In the genomic region with DNA sequence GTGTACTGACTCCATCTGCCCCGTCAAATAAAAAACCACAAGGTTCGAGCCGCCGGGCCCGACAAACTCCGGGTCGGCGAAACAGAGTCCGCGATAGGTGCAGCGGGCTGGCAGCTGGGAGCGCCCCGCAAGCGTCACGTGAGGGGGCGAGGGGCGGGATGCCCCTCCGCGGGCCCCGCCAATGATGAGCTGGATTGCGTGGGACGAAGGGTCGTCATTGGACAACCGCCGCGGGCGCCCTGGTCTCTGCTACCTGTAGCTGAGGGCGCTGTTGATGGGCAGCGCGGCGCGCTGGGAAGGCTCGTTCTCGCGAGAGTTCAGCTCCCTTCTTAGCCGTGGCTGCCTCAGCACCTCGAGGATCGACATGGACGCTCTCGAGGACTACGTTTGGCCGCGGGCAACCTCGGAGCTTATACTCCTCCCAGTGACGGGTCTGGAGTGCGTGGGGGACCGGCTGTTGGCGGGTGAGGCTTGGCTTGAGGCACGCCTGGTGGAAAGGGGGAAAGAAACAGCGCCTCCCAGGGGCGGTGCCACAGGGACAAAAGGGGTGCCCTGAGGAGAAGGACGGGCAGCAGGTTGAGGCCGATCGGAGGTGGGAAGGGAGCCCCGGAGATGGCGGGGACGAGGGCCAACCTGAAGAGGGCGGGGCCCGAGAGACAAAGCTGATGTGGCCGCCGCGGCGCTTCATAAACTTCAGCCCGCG, we compare ENCODE assay signal across 8 cellular contexts. TPM values are rescaled to one million over a fixed set of nuclear protein-coding genes. Genes with fewer than 3 reads are reported as not detected.
DNase-seq lines count a peak whose midpoint lies in the region; ATAC-seq and TF ChIP-seq lines count a peak whose summit lies in the region.

A gene with protein sequence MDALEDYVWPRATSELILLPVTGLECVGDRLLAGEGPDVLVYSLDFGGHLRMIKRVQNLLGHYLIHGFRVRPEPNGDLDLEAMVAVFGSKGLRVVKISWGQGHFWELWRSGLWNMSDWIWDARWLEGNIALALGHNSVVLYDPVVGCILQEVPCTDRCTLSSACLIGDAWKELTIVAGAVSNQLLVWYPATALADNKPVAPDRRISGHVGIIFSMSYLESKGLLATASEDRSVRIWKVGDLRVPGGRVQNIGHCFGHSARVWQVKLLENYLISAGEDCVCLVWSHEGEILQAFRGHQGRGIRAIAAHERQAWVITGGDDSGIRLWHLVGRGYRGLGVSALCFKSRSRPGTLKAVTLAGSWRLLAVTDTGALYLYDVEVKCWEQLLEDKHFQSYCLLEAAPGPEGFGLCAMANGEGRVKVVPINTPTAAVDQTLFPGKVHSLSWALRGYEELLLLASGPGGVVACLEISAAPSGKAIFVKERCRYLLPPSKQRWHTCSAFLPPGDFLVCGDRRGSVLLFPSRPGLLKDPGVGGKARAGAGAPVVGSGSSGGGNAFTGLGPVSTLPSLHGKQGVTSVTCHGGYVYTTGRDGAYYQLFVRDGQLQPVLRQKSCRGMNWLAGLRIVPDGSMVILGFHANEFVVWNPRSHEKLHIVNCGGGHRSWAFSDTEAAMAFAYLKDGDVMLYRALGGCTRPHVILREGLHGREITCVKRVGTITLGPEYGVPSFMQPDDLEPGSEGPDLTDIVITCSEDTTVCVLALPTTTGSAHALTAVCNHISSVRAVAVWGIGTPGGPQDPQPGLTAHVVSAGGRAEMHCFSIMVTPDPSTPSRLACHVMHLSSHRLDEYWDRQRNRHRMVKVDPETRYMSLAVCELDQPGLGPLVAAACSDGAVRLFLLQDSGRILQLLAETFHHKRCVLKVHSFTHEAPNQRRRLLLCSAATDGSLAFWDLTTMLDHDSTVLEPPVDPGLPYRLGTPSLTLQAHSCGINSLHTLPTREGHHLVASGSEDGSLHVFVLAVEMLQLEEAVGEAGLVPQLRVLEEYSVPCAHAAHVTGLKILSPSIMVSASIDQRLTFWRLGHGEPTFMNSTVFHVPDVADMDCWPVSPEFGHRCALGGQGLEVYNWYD (plus strand): TSS at position 324 of the 703 bp plus-strand sequence. CDS start 41 bp downstream, at position 365.

- in situ Hi-C loops in Panc1 (cut with HindIII; ENCODE audit: low pct_unique_long_range_greater_than_20kb, low sequenced_read_pairs): no loop called here

- peak within 1 kb of the TSS; percentile 99 for H3K27ac ChIP-seq in DND-41 (ENCODE audit: low read length)
- H3K27ac ChIP-seq in KMS-11: peak within 1 kb of the TSS; percentile 89
- peak within 1 kb of the TSS; percentile 93 for H3K27ac ChIP-seq in Panc1 (ENCODE audit: low read length)
- H3K27ac ChIP-seq in esophagus muscularis mucosa (replicated peaks in 1 of 4): peak within 1 kb of the TSS; percentile 94 to 99 (median 94)
- peak within 1 kb of the TSS; percentile 95 for H3K27ac ChIP-seq in muscle layer of duodenum (ENCODE audit: low read length)

- WGBS in esophagus muscularis mucosa: 2% methylated on average over 34 of the region's 65 CpGs

- TF ChIP-seq POLR2A in esophagus muscularis mucosa (IDR thresholded peaks at IDR 0.05; ENCODE audit: low read depth): no peak

- H3K4me1 ChIP-seq in DND-41 (ENCODE audit: insufficient read depth, low read length) (peaks cover 35% of the 10 kb centered on the region), KMS-11 (ENCODE audit: low read depth, poor library complexity, severe bottlenecking) (peaks cover 13% of the 10 kb centered on the region), Panc1 (ENCODE audit: control insufficient read depth, insufficient read depth, low read length) (peaks cover 13% of the 10 kb centered on the region), esophagus muscularis mucosa (peaks cover 16 to 37% (median 30%) of the 10 kb centered on the region in 4 donors), muscle layer of duodenum (ENCODE audit: control insufficient read depth in 1 of 2, insufficient read depth in 2 of 2, low read length in 2 of 2) (peaks cover 0 to 24% of the 10 kb centered on the region in 2 donors)

- H3K79me2 ChIP-seq in DND-41 (ENCODE audit: insufficient read depth, low read length) (peaks cover 48% of the 10 kb centered on the region), KMS-11 (ENCODE audit: insufficient read depth, low read depth) (peaks cover 16% of the 10 kb centered on the region)

- DNase-seq in DND-41 (peak; percentile 98), Panc1 (ENCODE audit: low read depth, low spot score) (peak; percentile 82), esophagus muscularis mucosa (ENCODE audit: extremely low spot score) (peak; percentile 99)
- DNase-seq in activated T-cell treated with anti-CD3 and anti-CD28 coated beads, Interleukin-2, amount 50 U/mL, for 48 hours: peak; percentile 96 to 97
- DNase-seq in stimulated activated CD8-positive, alpha-beta memory T cell treated with anti-CD3 and anti-CD28 coated beads, Interleukin-7, amount 100 ng/mL, for 4 hours (ENCODE audit: low read depth in 2 of 2): peak; percentile 95 to 96

- H3K4me2 ChIP-seq in DND-41 (ENCODE audit: insufficient read depth, low read length): peak within 1 kb of the TSS; percentile 75
- H3K4me2 ChIP-seq in KMS-11: peak within 1 kb of the TSS; percentile 91

- POLR2A ChIA-PET in Panc1 (lab: Charles Lee): interaction anchor here (0.6 to 1.2 kb wide), 8 partner anchors 9 to 336 kb away, joined by 3 to 9 read pairs (median 4); a partner anchor contains a TSS

- peaks cover 41% of the 10 kb centered on the region for H4K20me1 ChIP-seq in DND-41 (ENCODE audit: insufficient read depth, low read length)
- no peaks in the 10 kb centered on the region for H4K20me1 ChIP-seq in KMS-11 (ENCODE audit: insufficient read depth)

- peak within 1 kb of the TSS; percentile 98 for H3K9ac ChIP-seq in DND-41 (ENCODE audit: low read depth, low read length)
- peak within 1 kb of the TSS; percentile 92 for H3K9ac ChIP-seq in KMS-11

- ATAC-seq in DND-41 (ENCODE audit: insufficient read depth, low read depth) (peak; percentile 91), GM21737 (IDR thresholded peaks at IDR 0.05; ENCODE audit: unreplicated experiment) (peak; percentile 82), Panc1 (peak; percentile 93)

- peak within 1 kb of the TSS; percentile 93 for H2AFZ ChIP-seq in DND-41 (ENCODE audit: low read depth, low read length)
- H2AFZ ChIP-seq in KMS-11 (ENCODE audit: low read depth): peak within 1 kb of the TSS; percentile 53

- no peak for TF ChIP-seq EP300 in esophagus muscularis mucosa (IDR thresholded peaks at IDR 0.05)

- CTCF ChIA-PET in Panc1 (lab: Charles Lee): interaction anchor here (0.6 to 2.7 kb wide), 3 partner anchors 9 to 19 kb away, joined by 3 to 19 read pairs (median 5); no protein-coding TSS in a partner anchor

- peak within 1 kb of the TSS; percentile 69 to 86; a peak in 3 of 4 replicates for H3K4me3 ChIP-seq in DND-41 (ENCODE audit: low read depth in 1 of 2, low read length in 2 of 2)
- peak within 1 kb of the TSS; percentile 79 for H3K4me3 ChIP-seq in KMS-11 (IDR thresholded peaks at IDR 0.05; ENCODE audit: insufficient read depth, low read depth, low read length)
- peak within 1 kb of the TSS; percentile 82 to 85 for H3K4me3 ChIP-seq in Panc1 (ENCODE audit: low read depth in 2 of 2, low read length in 2 of 2)
- H3K4me3 ChIP-seq in esophagus muscularis mucosa: peak within 1 kb of the TSS; percentile 65 to 94 (median 78)
- H3K4me3 ChIP-seq in muscle layer of duodenum (ENCODE audit: low read depth in 1 of 2, low read length in 2 of 2): peak within 1 kb of the TSS; percentile 77 to 87

- peak; percentile 68 for TF ChIP-seq CTCF in DND-41 (IDR thresholded peaks at IDR 0.05; ENCODE audit: borderline replicate concordance, extremely low read depth, low read length, poor library complexity, severe bottlenecking)
- peak; percentile 63 for TF ChIP-seq CTCF in KMS-11 (conservative IDR thresholded peaks at IDR 0.05; ENCODE audit: low read depth, low read length)
- TF ChIP-seq CTCF in Panc1 (IDR thresholded peaks at IDR 0.05): no peak; the same call in 1 of the 2 replicates
- TF ChIP-seq CTCF in esophagus muscularis mucosa (IDR thresholded peaks at IDR 0.05): peak; percentile 41 to 60 (median 41)

- no TSS peak for BruUV-seq in Panc1 (replicated peaks; lab: Mats Ljungman, UMichigan)

- intact Hi-C loops in Panc1 (cut with micrococcal nuclease; ENCODE audit: unreplicated experiment): no loop called here
- intact Hi-C loops in esophagus muscularis mucosa (cut with DNase I): loop anchor here (10.0 kb wide), 1 partner anchor 88 kb away; a partner anchor contains a TSS

- H3K36me3 ChIP-seq in DND-41 (ENCODE audit: insufficient read depth, low read length): peaks cover 24% of the 10 kb centered on the region
- H3K36me3 ChIP-seq in KMS-11 (ENCODE audit: insufficient read depth): no peaks in the 10 kb centered on the region
- no peaks in the 10 kb centered on the region for H3K36me3 ChIP-seq in Panc1 (ENCODE audit: control insufficient read depth, insufficient read depth, low read length)
- H3K36me3 ChIP-seq in esophagus muscularis mucosa: peaks cover 0 to 28% (median 12%) of the 10 kb centered on the region in 4 donors
- H3K36me3 ChIP-seq in muscle layer of duodenum (ENCODE audit: control insufficient read depth in 1 of 2, insufficient read depth in 2 of 2, low read length in 2 of 2): peaks cover 10% of the 10 kb centered on the region in 2 donors

- H3K27me3 ChIP-seq in DND-41 (ENCODE audit: insufficient read depth, low read length, poor library complexity) (no peaks in the 10 kb centered on the region), KMS-11 (ENCODE audit: insufficient read depth, low read depth) (no peaks in the 10 kb centered on the region), Panc1 (ENCODE audit: control insufficient read depth, insufficient read depth, low read length) (no peaks in the 10 kb centered on the region), esophagus muscularis mucosa (no peaks in the 10 kb centered on the region), muscle layer of duodenum (ENCODE audit: low read depth, low read length) (no peaks in the 10 kb centered on the region)

- H3K9me3 ChIP-seq in DND-41 (ENCODE audit: insufficient read depth, low read length, severe bottlenecking) (no peaks in the 10 kb centered on the region), Panc1 (ENCODE audit: control insufficient read depth, insufficient read depth, low read depth, low read length) (no peaks in the 10 kb centered on the region), esophagus muscularis mucosa (no peaks in the 10 kb centered on the region), muscle layer of duodenum (ENCODE audit: control insufficient read depth in 1 of 2, low read length in 2 of 2) (no peaks in the 10 kb centered on the region)

RNA-seq across cellular contexts. Expression of the gene that starts here (rescaled TPM):
- total RNA-seq in Panc1 (2021; ENCODE audit: unreplicated experiment) (142 TPM), esophagus muscularis mucosa (100 to 1,000 TPM in 1 of 4 donors, 10 to 100 TPM in 3; 77.2 to 101 (median 89.0) TPM)
- polyA plus RNA-seq in Panc1 (2012; ENCODE audit: insufficient read length): 141 TPM

Comparison
In these comparisons a context has a peak if more than half of its experiments do, and no peak if none do; other contexts are left out.
1. Peak in every context shown above with its lines: DNase-seq, ATAC-seq, H3K4me3 ChIP-seq and H3K27ac ChIP-seq.